Comparison of ENCODE assay signal across 9 cellular contexts in genomic region chr1:32997381-32997891, GRCh38. TPM values are rescaled to one million over a fixed set of nuclear protein-coding genes. Genes with fewer than 3 reads are reported as not detected.
DNase-seq lines count a peak whose midpoint lies in the region; ATAC-seq and TF ChIP-seq lines count a peak whose summit lies in the region.
"Had no signal": no experiment of that assay in that cellular context is flagged by ENCODE, and none has a peak within 500 bp of the region (broad histone marks: within the 10 kb centered on the region; RNA-seq: fewer than 3 reads in every experiment).

No MANE protein-coding gene starts in this region.

- TF ChIP-seq CTCF in heart left ventricle (IDR thresholded peaks at IDR 0.05) = no peak
- no peak for TF ChIP-seq CTCF in adrenal gland (IDR thresholded peaks at IDR 0.05)
- TF ChIP-seq CTCF in upper lobe of left lung (IDR thresholded peaks at IDR 0.05) = no peak

- H3K9me3 ChIP-seq in heart left ventricle (no peaks in the 10 kb centered on the region), adrenal gland (replicated peaks in 1 of 3) (no peaks in the 10 kb centered on the region), upper lobe of left lung (no peaks in the 10 kb centered on the region)
- H3K9me3 ChIP-seq: Caco-2 had no signal

- H3K4me1 ChIP-seq in heart left ventricle (peaks cover 10 to 69% (median 44%) of the 10 kb centered on the region in 12 donors), adrenal gland (replicated peaks in 1 of 2) (peaks cover 26 to 49% of the 10 kb centered on the region in 2 donors), upper lobe of left lung (peaks cover 42 to 59% (median 48%) of the 10 kb centered on the region in 4 donors)

- WGBS in heart left ventricle, 4 donors = 30 to 47% (median 39%) methylated on average over 2 of the region's 2 CpGs
- 17 to 32% (median 19%) methylated on average over 2 of the region's 2 CpGs for WGBS in adrenal gland, 4 donors
- whole genome bisulfite sequencing in upper lobe of left lung, 2 donors = 68 to 77% methylated on average over 2 of the region's 2 CpGs

- H3K27me3 ChIP-seq in heart left ventricle (no peaks in the 10 kb centered on the region), adrenal gland (no peaks in the 10 kb centered on the region), upper lobe of left lung (no peaks in the 10 kb centered on the region)

- peak overlapping the region; percentile 2 to 88 (median 34) for H3K27ac ChIP-seq in heart left ventricle
- H3K27ac ChIP-seq in adrenal gland = peak overlapping the region; percentile 10 to 92 (median 80)
- H3K27ac ChIP-seq in upper lobe of left lung = peak overlapping the region; percentile 18 to 76 (median 58)

- ATAC-seq in heart left ventricle = peak in 1 of 4 donors; percentile 43
- peak in 1 of 2 donors; percentile 49 for ATAC-seq in upper lobe of left lung (ENCODE audit: low FRiP score in 2 of 2)
- ATAC-seq in GM19324 (IDR thresholded peaks at IDR 0.05; ENCODE audit: low FRiP score, unreplicated experiment) = no peak

- DNase-seq in heart left ventricle = no peak
- no peak for DNase-seq in cardiac septum (ENCODE audit: low spot score)
- DNase-seq in adrenal gland = peak in 6 of 7 donors; percentile 52 to 79 (median 66)
- DNase-seq in kidney tubule cell (ENCODE audit: low spot score) = peak; percentile 87
- DNase-seq in upper lobe of left lung = no peak
- DNase-seq in inferior parietal cortex (ENCODE audit: extremely low spot score) = no peak
- DNase-seq in pons (ENCODE audit: low spot score) = no peak
- DNase-seq: Caco-2 had no signal

- no peak for TF ChIP-seq EP300 in upper lobe of left lung (IDR thresholded peaks at IDR 0.05)

- H3K36me3 ChIP-seq in heart left ventricle (no peaks in the 10 kb centered on the region), adrenal gland (replicated peaks in 1 of 2) (no peaks in the 10 kb centered on the region), upper lobe of left lung (no peaks in the 10 kb centered on the region)

- H3K4me3 ChIP-seq in heart left ventricle = no peak overlapping the region
- H3K4me3 ChIP-seq in adrenal gland = no peak overlapping the region
- H3K4me3 ChIP-seq in upper lobe of left lung = no peak overlapping the region

- intact Hi-C loops in heart left ventricle (cut with DNase I) = loop anchor here in 1 of 10 donors (10.0 kb wide), 1 partner anchor 53 kb away; no protein-coding TSS in a partner anchor
- intact Hi-C loops in cardiac septum (cut with DNase I) = no loop called here
- intact Hi-C loops in adrenal gland (cut with DNase I) = no loop called here

- TF ChIP-seq POLR2A in heart left ventricle (IDR thresholded peaks at IDR 0.05) (no peak), adrenal gland (IDR thresholded peaks at IDR 0.05) (no peak), upper lobe of left lung (IDR thresholded peaks at IDR 0.05) (no peak)

RNA-seq across cellular contexts. Expression of gene RNF19B, which starts 32.8 kb away (rescaled TPM):
- total RNA-seq in heart left ventricle (10 to 100 TPM in 8 of 9 donors, 1 to 10 TPM in 1; 10.0 to 42.5 (median 15.2) TPM), cardiac septum (17.5 TPM), adrenal gland (10 to 100 TPM; 16.9 to 36.5 (median 26.0) TPM), upper lobe of left lung (10 to 100 TPM; 28.7 to 44.5 (median 37.4) TPM)
- polyA plus RNA-seq in heart left ventricle (10 to 100 TPM in 1 of 2 donors, 1 to 10 TPM in 1; 1.5 to 15.2 TPM), adrenal gland (10 to 100 TPM in 1 of 3 donors, 1 to 10 TPM in 2; 4.7 to 10.5 (median 6.7) TPM)

RNA-seq across cellular contexts. Expression of gene AK2, which starts 39.2 kb away (rescaled TPM):
- total RNA-seq in heart left ventricle (100 to 1,000 TPM; 101 to 189 (median 120) TPM), cardiac septum (99.8 TPM), adrenal gland (100 to 1,000 TPM; 105 to 176 (median 144) TPM), upper lobe of left lung (100 to 1,000 TPM in 5 of 6 donors, 10 to 100 TPM in 1; 90.1 to 123 (median 115) TPM)
- polyA plus RNA-seq in heart left ventricle (100 to 1,000 TPM; 153 to 292 TPM), adrenal gland (100 to 1,000 TPM in 1 of 3 donors, 10 to 100 TPM in 2; 55.3 to 245 (median 75.7) TPM)

Comparison
In these comparisons a context has a peak if more than half of its experiments do, and no peak if none do; other contexts are left out.
1. DNase-seq: peak in adrenal gland (6 of 7) and kidney tubule cell (single experiment); none in heart left ventricle (0 of 5), cardiac septum (single experiment), upper lobe of left lung (0 of 2), inferior parietal cortex (single experiment) and pons (single experiment).
2. Peak in every context shown above with its lines, with median percentiles within 50 percentile points of each other: H3K27ac ChIP-seq.